1 cellular context compared by ENCODE assay signal in the genomic region with DNA sequence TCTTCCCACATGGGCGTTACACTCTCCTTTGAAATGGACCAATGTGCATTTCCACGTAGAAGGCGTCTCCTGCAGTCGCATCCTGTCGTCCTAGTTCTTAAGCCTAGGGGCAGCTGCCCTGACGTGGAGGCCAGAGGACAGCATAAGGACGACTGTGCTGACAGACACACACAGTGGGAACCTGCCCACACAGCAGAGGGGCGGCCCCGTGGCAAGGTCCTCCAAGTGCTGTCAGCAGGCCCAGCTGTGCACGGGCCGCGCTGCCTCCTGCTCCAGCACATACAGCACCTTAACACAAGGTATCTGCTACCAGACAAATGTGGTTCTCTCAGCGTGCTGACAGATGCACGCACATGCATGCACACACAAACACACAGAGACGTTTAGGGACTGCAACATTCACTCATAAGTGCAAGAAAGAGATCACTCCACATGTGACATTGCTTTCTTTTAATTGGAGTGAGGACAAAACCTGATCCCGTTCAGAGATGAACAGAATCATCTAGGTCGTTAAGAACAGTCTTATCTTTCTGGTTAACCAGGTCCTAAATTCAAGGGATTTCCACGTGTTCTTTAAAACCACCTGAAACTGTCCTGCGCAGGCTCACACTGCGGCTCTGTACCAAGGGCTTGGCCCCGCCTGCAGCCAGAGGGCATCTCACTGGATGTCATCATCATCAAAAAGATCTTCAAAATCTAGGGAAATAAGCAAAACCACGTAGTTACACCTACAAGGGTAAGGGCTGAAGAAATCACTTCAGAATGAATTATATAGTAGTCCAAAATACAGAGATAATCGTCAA.
TF ChIP-seq lines count a peak whose summit lies in the region.

No MANE protein-coding gene starts in this region.

TF ChIP-seq in SK-N-SH, 30 proteins besides CTCF, POLR2A, EP300 and RAD21 (continued from another document):
- TF ChIP-seq USF2 (IDR thresholded peaks at IDR 0.05; ENCODE audit: borderline replicate concordance, low read depth, low read length) (no peak), CHD2 (IDR thresholded peaks at IDR 0.05; ENCODE audit: low read length, partially characterized antibody) (no peak), SIN3A (IDR thresholded peaks at IDR 0.05; ENCODE audit: borderline replicate concordance, low read depth, low read length) (no peak), MXI1 (IDR thresholded peaks at IDR 0.05; ENCODE audit: low read depth, low read length) (no peak), USF1 (IDR thresholded peaks at IDR 0.05; ENCODE audit: borderline replicate concordance, low read depth) (no peak), NRF1 (IDR thresholded peaks at IDR 0.05; ENCODE audit: low read depth, low read length) (no peak), GATA2 (CRISPR knock-in tag; IDR thresholded peaks at IDR 0.05) (no peak), TCF12 (IDR thresholded peaks at IDR 0.05) (no peak), RCOR1 (IDR thresholded peaks at IDR 0.05; ENCODE audit: low read length) (no peak), NFIC (IDR thresholded peaks at IDR 0.05; ENCODE audit: borderline replicate concordance) (no peak)
